In the genomic region with DNA sequence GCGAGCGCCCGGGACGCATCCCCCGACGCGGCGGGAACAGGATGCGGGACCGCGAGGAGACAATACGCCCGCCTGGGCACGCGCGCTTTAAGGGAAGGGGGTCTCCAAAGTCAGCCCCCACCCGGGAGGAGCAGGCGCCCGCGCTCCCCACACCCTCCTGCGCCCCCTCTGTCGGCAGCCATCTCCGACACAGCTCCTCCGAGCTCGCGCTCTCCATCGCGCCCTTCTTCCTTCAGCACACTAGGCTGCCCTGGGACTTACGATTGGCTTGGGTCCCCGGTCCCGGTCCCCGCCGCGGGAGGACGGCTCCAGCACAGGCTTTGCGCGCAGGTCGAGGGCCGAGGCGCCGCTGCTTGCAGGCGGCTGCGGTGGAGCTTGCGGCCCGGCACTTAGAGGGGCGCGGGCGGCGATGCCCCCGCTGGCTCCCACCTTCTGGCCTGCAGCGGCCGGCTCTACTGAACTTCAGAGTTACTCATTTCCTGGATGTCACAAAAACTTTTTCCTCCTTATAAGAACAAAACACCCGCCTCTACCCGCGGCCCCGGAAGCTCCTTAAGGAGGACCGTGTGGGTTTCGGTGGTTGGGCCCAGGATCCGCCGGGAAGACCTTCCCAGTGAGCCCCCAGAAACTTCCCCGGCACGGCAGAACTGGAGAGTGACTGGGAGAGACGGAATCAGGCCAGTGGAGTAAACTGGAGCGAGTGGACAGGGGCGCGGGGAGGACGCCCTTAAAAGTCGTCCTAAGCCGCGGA, we compare ENCODE assay signal across 8 cellular contexts. TPM values are rescaled to one million over a fixed set of nuclear protein-coding genes. Genes with fewer than 3 reads are reported as not detected.
DNase-seq lines count a peak whose midpoint lies in the region; ATAC-seq lines count a peak whose summit lies in the region.

A gene with protein sequence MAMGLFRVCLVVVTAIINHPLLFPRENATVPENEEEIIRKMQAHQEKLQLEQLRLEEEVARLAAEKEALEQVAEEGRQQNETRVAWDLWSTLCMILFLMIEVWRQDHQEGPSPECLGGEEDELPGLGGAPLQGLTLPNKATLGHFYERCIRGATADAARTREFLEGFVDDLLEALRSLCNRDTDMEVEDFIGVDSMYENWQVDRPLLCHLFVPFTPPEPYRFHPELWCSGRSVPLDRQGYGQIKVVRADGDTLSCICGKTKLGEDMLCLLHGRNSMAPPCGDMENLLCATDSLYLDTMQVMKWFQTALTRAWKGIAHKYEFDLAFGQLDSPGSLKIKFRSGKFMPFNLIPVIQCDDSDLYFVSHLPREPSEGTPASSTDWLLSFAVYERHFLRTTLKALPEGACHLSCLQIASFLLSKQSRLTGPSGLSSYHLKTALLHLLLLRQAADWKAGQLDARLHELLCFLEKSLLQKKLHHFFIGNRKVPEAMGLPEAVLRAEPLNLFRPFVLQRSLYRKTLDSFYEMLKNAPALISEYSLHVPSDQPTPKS (minus strand): TSS at position 481 of the 751 bp plus-strand sequence. CDS start 22,414 bp downstream, outside the sequence.

- WGBS in adipose tissue, 3 donors, result 0 to 1% (median 0%) methylated on average over 65 to 70 of the region's 70 CpGs

- peak within 1 kb of the TSS; percentile 96 for H3K27ac ChIP-seq in adipose tissue (ENCODE audit: low read depth, low read length)

- intact Hi-C loops in left cardiac atrium (cut with DNase I), result loop anchor here (2.0 to 5.0 kb wide), 2 partner anchors 37 to 41 kb away; no protein-coding TSS in a partner anchor

- ATAC-seq in GM21367 (IDR thresholded peaks at IDR 0.05; ENCODE audit: unreplicated experiment) (peak; percentile 42), left cardiac atrium (peak; percentile 79 to 87)

- DNase-seq in DMS53 treated with DMSO at 0.1 percent for 48 hours (lab: John Stamatoyannopoulos, UW; ENCODE audit: unreplicated experiment) (peak; percentile 14), HUDEP-2 (lab: John Stamatoyannopoulos, UW; ENCODE audit: unreplicated experiment in 76 of 76) (peak in 68 of 76 experiments; percentile 11 to 88 (median 62)), T follicular helper cell (ENCODE audit: low read depth) (peak; percentile 62), left cardiac atrium (peak; percentile 84), pulmonary artery endothelial cell (ENCODE audit: low read depth, low spot score) (peak; percentile 66), NCI-H2107 treated with DMSO at 0.1 percent for 48 hours (lab: John Stamatoyannopoulos, UW; ENCODE audit: unreplicated experiment) (no peak)

RNA-seq across cellular contexts. Expression of the gene that starts here (rescaled TPM):
- 10 to 100 TPM in 1 of 3 donors, 1 to 10 TPM in 2; 4.6 to 35.0 (median 7.6) TPM for polyA plus RNA-seq in adipose tissue
- total RNA-seq in left cardiac atrium (10 to 100 TPM; 45.4 to 90.7 TPM), pulmonary artery endothelial cell (16.6 and 22.8 TPM in 2 replicates)
